Comparison of ENCODE assay signal across 8 cellular contexts in the genomic region with DNA sequence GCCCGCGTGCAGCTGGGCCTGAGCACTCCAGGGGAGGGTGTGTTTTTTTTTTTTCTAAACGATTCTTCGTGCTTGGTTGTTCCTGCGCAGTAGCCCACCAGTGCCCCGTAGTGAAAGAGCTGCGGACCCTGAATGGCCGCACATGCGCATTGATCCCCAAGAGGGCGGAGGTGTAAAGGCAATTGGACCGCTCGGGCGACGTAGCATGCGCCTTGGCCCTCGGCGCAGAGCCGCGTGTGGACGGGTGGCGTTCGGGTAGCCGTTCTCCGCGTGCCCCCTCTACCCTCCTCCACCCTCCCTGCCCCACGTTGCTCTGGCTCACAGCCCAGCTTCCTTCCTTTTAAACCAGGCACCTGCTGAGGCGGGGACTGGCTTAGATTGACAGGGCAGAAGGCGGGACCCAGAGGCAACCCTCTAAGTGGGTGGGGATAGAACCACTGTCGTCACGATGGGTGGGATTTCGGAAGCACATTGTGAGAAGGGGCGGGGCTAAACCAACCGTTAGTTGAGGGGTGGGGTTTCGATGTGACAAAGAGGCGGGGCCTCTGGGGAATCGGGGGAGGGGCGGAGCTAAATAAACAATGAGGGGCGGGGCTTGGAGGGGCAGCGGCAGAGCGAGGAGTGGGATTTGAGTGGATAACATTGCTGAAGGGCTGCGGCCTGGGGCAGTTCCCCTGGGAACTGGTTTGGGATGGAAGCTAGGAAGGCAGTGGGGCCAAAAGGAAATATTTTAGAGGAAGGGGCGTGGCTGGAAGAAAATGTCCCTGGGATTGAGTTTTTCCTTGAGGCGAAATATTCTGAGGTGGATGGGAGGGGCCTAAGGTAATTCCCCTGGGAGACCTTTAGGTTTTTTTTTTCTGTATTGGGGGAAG. TPM values are rescaled to one million over a fixed set of nuclear protein-coding genes. Genes with fewer than 3 reads are reported as not detected.
DNase-seq lines count a peak whose midpoint lies in the region; ATAC-seq and TF ChIP-seq lines count a peak whose summit lies in the region.

No MANE protein-coding gene starts in this region.

- ATAC-seq in HG02798 (IDR thresholded peaks at IDR 0.05; ENCODE audit: poor library complexity, unreplicated experiment) (peak; percentile 73), left cardiac atrium (peak; percentile 91 to 94), upper lobe of right lung (peak; percentile 94)

- H3K27me3 ChIP-seq in adrenal gland (no peaks in the 10 kb centered on the region), upper lobe of right lung (no peaks in the 10 kb centered on the region)

- TF ChIP-seq CTCF in GM12875 (IDR thresholded peaks at IDR 0.05; ENCODE audit: borderline replicate concordance, insufficient read depth, low read depth, low read length) (no peak), adrenal gland (IDR thresholded peaks at IDR 0.05) (peak in 4 of 6 experiments; percentile 14 to 46 (median 38)), upper lobe of right lung (IDR thresholded peaks at IDR 0.05) (peak; percentile 7)

- WGBS in adrenal gland, 4 donors, result 2 to 6% (median 2%) methylated on average over 15 to 43 of the region's 43 CpGs

- peak overlapping the region; percentile 98 for H3K4me3 ChIP-seq in GM12875 (ENCODE audit: low read depth, low read length)
- H3K4me3 ChIP-seq in adrenal gland, result peak overlapping the region; percentile 86 to 98 (median 96)
- H3K4me3 ChIP-seq in upper lobe of right lung, result peak overlapping the region; percentile 94

- intact Hi-C loops in adrenal gland (cut with DNase I), result no loop called here
- intact Hi-C loops in left cardiac atrium (cut with DNase I), result no loop called here
- intact Hi-C loops in posterior vena cava (cut with DNase I), result no loop called here
- intact Hi-C loops in upper lobe of right lung (cut with DNase I), result no loop called here

- peak; percentile 100 for DNase-seq in NCI-H1436 (lab: John Stamatoyannopoulos, UW)
- peak; percentile 99 for DNase-seq in SW480 (ENCODE audit: low spot score)
- peak; percentile 96 to 98 (median 98) for DNase-seq in adrenal gland
- peak; percentile 96 for DNase-seq in left cardiac atrium
- DNase-seq in posterior vena cava (ENCODE audit: low spot score), result peak; percentile 96
- DNase-seq in upper lobe of right lung, result peak; percentile 93

- no peaks in the 10 kb centered on the region for H3K9me3 ChIP-seq in adrenal gland (replicated peaks in 1 of 3)
- no peaks in the 10 kb centered on the region for H3K9me3 ChIP-seq in upper lobe of right lung

- peak overlapping the region; percentile 95 to 98 (median 96) for H3K27ac ChIP-seq in adrenal gland
- peak overlapping the region; percentile 92 for H3K27ac ChIP-seq in upper lobe of right lung

- TF ChIP-seq POLR2A in adrenal gland (IDR thresholded peaks at IDR 0.05), result peak; percentile 79 to 82

- H3K4me1 ChIP-seq in adrenal gland (replicated peaks in 1 of 2), result peaks cover 16 to 24% of the 10 kb centered on the region in 2 donors
- peaks cover 9% of the 10 kb centered on the region for H3K4me1 ChIP-seq in upper lobe of right lung

- H3K36me3 ChIP-seq in adrenal gland (replicated peaks in 1 of 2), result peaks cover 0 to 12% of the 10 kb centered on the region in 2 donors
- peaks cover 20% of the 10 kb centered on the region for H3K36me3 ChIP-seq in upper lobe of right lung

RNA-seq across cellular contexts. Expression of a gene that starts 0.5 kb away (rescaled TPM):
- total RNA-seq in adrenal gland (10 to 100 TPM; 29.3 to 71.8 (median 56.1) TPM), left cardiac atrium (10 to 100 TPM; 28.1 to 29.8 TPM), posterior vena cava (10 to 100 TPM; 21.9 to 27.1 TPM), upper lobe of right lung (39.3 TPM)
- polyA plus RNA-seq in adrenal gland, result 10 to 100 TPM; 26.4 to 47.8 (median 31.9) TPM

RNA-seq across cellular contexts. Expression of a gene that starts 0.8 kb away (rescaled TPM):
- 100 to 1,000 TPM in 1 of 8 donors, 10 to 100 TPM in 7; 16.2 to 103 (median 48.7) TPM for total RNA-seq in adrenal gland
- polyA plus RNA-seq in adrenal gland, result 100 to 1,000 TPM in 1 of 3 donors, 10 to 100 TPM in 2; 67.3 to 114 (median 95.7) TPM
- total RNA-seq in left cardiac atrium, result 10 to 100 TPM; 16.6 to 18.9 TPM
- 10 to 100 TPM; 18.8 to 37.0 TPM for total RNA-seq in posterior vena cava
- 14.1 TPM for total RNA-seq in upper lobe of right lung

RNA-seq across cellular contexts. Expression of a gene that starts 31.1 kb away (rescaled TPM):
- 100 to 1,000 TPM in 2 of 8 donors, 10 to 100 TPM in 6; 11.7 to 140 (median 53.6) TPM for total RNA-seq in adrenal gland
- 10 to 100 TPM; 11.2 to 27.6 (median 20.9) TPM for polyA plus RNA-seq in adrenal gland
- 1 to 10 TPM in 1 of 2 donors, under 1 TPM in 1; 0.39 to 1.3 TPM for total RNA-seq in left cardiac atrium
- total RNA-seq in posterior vena cava, result 1 to 10 TPM in 1 of 2 donors, under 1 TPM in 1; 0.95 to 3.3 TPM
- total RNA-seq in upper lobe of right lung, result 2.5 TPM

RNA-seq across cellular contexts. Expression of a gene that starts 33.2 kb away (rescaled TPM):
- total RNA-seq in adrenal gland, result 1 to 10 TPM in 5 of 8 donors, under 1 TPM in 3; 0.18 to 2.1 (median 1.2) TPM
- 1 to 10 TPM in 2 of 3 donors, under 1 TPM in 1; 0.33 to 3.2 (median 2.1) TPM for polyA plus RNA-seq in adrenal gland
- total RNA-seq in left cardiac atrium, result under 1 TPM; 0.34 to 0.38 TPM
- total RNA-seq in posterior vena cava, result 1 to 10 TPM; 1.1 to 1.3 TPM
- total RNA-seq in upper lobe of right lung, result 1.8 TPM

RNA-seq across cellular contexts. Expression of a gene that starts 52.3 kb away (rescaled TPM):
- total RNA-seq in adrenal gland (100 to 1,000 TPM in 1 of 8 donors, 10 to 100 TPM in 7; 33.5 to 103 (median 51.4) TPM), left cardiac atrium (10 to 100 TPM; 28.3 to 36.0 TPM), posterior vena cava (10 to 100 TPM; 28.7 to 36.3 TPM), upper lobe of right lung (57.1 TPM)
- 100 to 1,000 TPM in 2 of 3 donors, 10 to 100 TPM in 1; 22.4 to 198 (median 113) TPM for polyA plus RNA-seq in adrenal gland

Comparison
In these comparisons a context has a peak if more than half of its experiments do, and no peak if none do; other contexts are left out.
1. Peak in every context shown above with its lines: DNase-seq, ATAC-seq, H3K4me3 ChIP-seq and H3K27ac ChIP-seq.